Comparison of ENCODE assay signal across 25 cellular contexts in genomic region chr3:14797731-14798130, GRCh38. TPM values are rescaled to one million over a fixed set of nuclear protein-coding genes. Genes with fewer than 3 reads are reported as not detected.
A peak's percentile ranks its signal among the peaks of the same experiment; 100 is the strongest.
DNase-seq lines count a peak whose midpoint lies in the region; ATAC-seq and TF ChIP-seq lines count a peak whose summit lies in the region.
"Had no signal": no experiment of that assay in that cellular context is flagged by ENCODE, and none has a peak within 500 bp of the region (broad histone marks: within the 10 kb centered on the region; RNA-seq: fewer than 3 reads in every experiment).

No MANE protein-coding gene starts in this region.

- no peak overlapping the region for H2AFZ ChIP-seq in H9 (ENCODE audit: low read length)
- no peak overlapping the region for H2AFZ ChIP-seq in mesenchymal stem cell (ENCODE audit: low read depth, low read length)
- H2AFZ ChIP-seq: GM23338 had no signal

- H3K9me3 ChIP-seq in H9 (ENCODE audit: control insufficient read depth, low read depth, low read length): no peaks in the 10 kb centered on the region
- no peaks in the 10 kb centered on the region for H3K9me3 ChIP-seq in RWPE2 (ENCODE audit: severe bottlenecking)
- H3K9me3 ChIP-seq in sigmoid colon: no peaks in the 10 kb centered on the region
- H3K9me3 ChIP-seq in mesenchymal stem cell (ENCODE audit: control insufficient read depth, low read length): no peaks in the 10 kb centered on the region
- H3K9me3 ChIP-seq: A549; BLaER1 treated with 17β-estradiol and CSF1 and Interleukin-3, amounts not matched to agents 10 nM and 100 nM; HAP-1 had no signal

- H3K23ac ChIP-seq in H9 (ENCODE audit: insufficient read length, low read depth, low read length) (no peak overlapping the region), mesenchymal stem cell (ENCODE audit: low read length in 2 of 2) (no peak overlapping the region)

- H3K4me2 ChIP-seq in H9 (ENCODE audit: insufficient read depth, insufficient read length, low read length): no peak overlapping the region
- H3K4me2 ChIP-seq in mesenchymal stem cell (ENCODE audit: low read length, poor library complexity, severe bottlenecking): no peak overlapping the region
- H3K4me2 ChIP-seq: A549; BLaER1 treated with 17β-estradiol and CSF1 and Interleukin-3, amounts not matched to agents 10 nM and 100 nM; GM23338 had no signal

- H3K36me3 ChIP-seq in RWPE2 (ENCODE audit: low read depth) (no peaks in the 10 kb centered on the region), sigmoid colon (no peaks in the 10 kb centered on the region), mesenchymal stem cell (ENCODE audit: control insufficient read depth in 1 of 2, insufficient read depth in 2 of 2, low read depth in 1 of 2, low read length in 2 of 2) (no peaks in the 10 kb centered on the region)
- H3K36me3 ChIP-seq: BLaER1 treated with 17β-estradiol and CSF1 and Interleukin-3, amounts not matched to agents 10 nM and 100 nM; HAP-1 had no signal

- no CpG with 5 or more reads among the region's 4 CpGs for WGBS in H9 (ENCODE audit: extremely low coverage, insufficient read length, low lambda C conversion rate)
- 81 to 87% methylated on average over 4 of the region's 4 CpGs for WGBS in sigmoid colon, 2 donors
- WGBS in mesenchymal stem cell: 78% methylated on average over 4 of the region's 4 CpGs

- DNase-seq in H9 (no peak), RWPE2 (ENCODE audit: low spot score) (peak; percentile 28), islet precursor cell (peak; percentile 38), sigmoid colon (peak; percentile 49), mesenchymal stem cell (no peak), osteocyte (ENCODE audit: extremely low spot score, unreplicated experiment) (no peak)
- DNase-seq: AML-193; CD4-positive, alpha-beta T cell; COR-L47; NCI-H1048; NCI-H1417 treated with DMSO at 0.1 percent for 48 hours; NCI-H1694 treated with DMSO at 0.1 percent for 48 hours; NCI-H2081; NCI-H226; NCI-H510A; NCI-H69; SHP77 treated with DMSO at 0.1 percent for 48 hours had no signal

- ATAC-seq in RWPE2 (ENCODE audit: low read depth) (no peak), HG02678 (IDR thresholded peaks at IDR 0.05; ENCODE audit: unreplicated experiment) (no peak)
- ATAC-seq: GM23338, Panc1 had no signal

- H4K5ac ChIP-seq in H9 (ENCODE audit: insufficient read length, low read depth, low read length): no peak overlapping the region

- no peak for TF ChIP-seq EP300 in sigmoid colon (IDR thresholded peaks at IDR 0.05)

- H3K14ac ChIP-seq in H9 (ENCODE audit: insufficient read depth, low read length) (0 out of 2 replicates have a peak overlapping the region, but pooled peaks have one; percentile 8), mesenchymal stem cell (ENCODE audit: low read length in 2 of 2) (no peak overlapping the region)

- no peak overlapping the region for H2BK20ac ChIP-seq in H9 (ENCODE audit: low read depth, low read length, poor library complexity, severe bottlenecking)

- H3K79me2 ChIP-seq in H9 (ENCODE audit: insufficient read depth, low read length): no peaks in the 10 kb centered on the region

- H3K27ac Mint-ChIP-seq in H9: no peak overlapping the region
- no peak overlapping the region for H3K27ac Mint-ChIP-seq in osteocyte (ENCODE audit: unreplicated experiment)
- H3K27ac Mint-ChIP-seq: CD4-positive, alpha-beta T cell; GM23338 had no signal

- H3K9me3 Mint-ChIP-seq in H9: no peaks in the 10 kb centered on the region
- H3K9me3 Mint-ChIP-seq in osteocyte (ENCODE audit: unreplicated experiment): no peaks in the 10 kb centered on the region
- H3K9me3 Mint-ChIP-seq: CD4-positive, alpha-beta T cell; GM23338 had no signal

- no peaks in the 10 kb centered on the region for H3K23me2 ChIP-seq in H9 (ENCODE audit: insufficient read length, low read depth, low read length, poor library complexity, severe bottlenecking)

- H2BK15ac ChIP-seq in H9 (ENCODE audit: low read depth, low read length): no peak overlapping the region
- no peak overlapping the region for H2BK15ac ChIP-seq in mesenchymal stem cell (ENCODE audit: low read depth, poor library complexity, severe bottlenecking)

- H3K27me3 Mint-ChIP-seq in H9 (ENCODE audit: low read depth): peaks cover 7% of the 10 kb centered on the region
- H3K27me3 Mint-ChIP-seq in osteocyte (ENCODE audit: unreplicated experiment): peaks cover 28% of the 10 kb centered on the region

- peaks cover 0 to 33% of the 10 kb centered on the region in 2 experiments; a peak in 2 of 4 replicates for H3K4me1 Mint-ChIP-seq in H9
- peaks cover 4% of the 10 kb centered on the region for H3K4me1 Mint-ChIP-seq in osteocyte (ENCODE audit: unreplicated experiment)

- H3K18ac ChIP-seq in H9 (ENCODE audit: insufficient read length, low read depth, low read length) (no peak overlapping the region), mesenchymal stem cell (ENCODE audit: low read depth in 1 of 2, low read length in 2 of 2) (no peak overlapping the region)

- H3K4me1 ChIP-seq in H9 (ENCODE audit: insufficient read depth, low read length) (no peaks in the 10 kb centered on the region), RWPE2 (ENCODE audit: insufficient read depth, poor library complexity, severe bottlenecking) (no peaks in the 10 kb centered on the region), sigmoid colon (peaks cover 0 to 4% (median under 1%) of the 10 kb centered on the region in 4 donors), mesenchymal stem cell (ENCODE audit: control insufficient read depth, insufficient read depth, low read depth, low read length) (no peaks in the 10 kb centered on the region)
- H3K4me1 ChIP-seq: HAP-1 had no signal

- H3K9ac ChIP-seq in H9 (ENCODE audit: extremely low read depth, insufficient read length, low read length): no peak overlapping the region
- H3K9ac ChIP-seq in mesenchymal stem cell (ENCODE audit: low read length): no peak overlapping the region
- H3K9ac ChIP-seq: BLaER1 treated with 17β-estradiol and CSF1 and Interleukin-3, amounts not matched to agents 10 nM and 100 nM had no signal

- no peak overlapping the region for H2AK5ac ChIP-seq in H9 (ENCODE audit: insufficient read length, low read length)
- no peak overlapping the region for H2AK5ac ChIP-seq in mesenchymal stem cell (ENCODE audit: low read length, severe bottlenecking)

- TF ChIP-seq CTCF in H9 (conservative IDR thresholded peaks at IDR 0.05) (no peak), RWPE2 (IDR thresholded peaks at IDR 0.05; ENCODE audit: poor library complexity, severe bottlenecking) (no peak), sigmoid colon (IDR thresholded peaks at IDR 0.05) (no peak), osteocyte (IDR thresholded peaks at IDR 0.05) (no peak)

- H4K91ac ChIP-seq in H9 (ENCODE audit: insufficient read length, low read depth, low read length) (no peak overlapping the region), mesenchymal stem cell (ENCODE audit: low read length) (no peak overlapping the region)

- H3K4me3 ChIP-seq in RWPE2 (ENCODE audit: severe bottlenecking) (no peak overlapping the region), sigmoid colon (no peak overlapping the region), mesenchymal stem cell (ENCODE audit: insufficient read depth in 1 of 2, low read depth in 1 of 2, low read length in 2 of 2) (no peak overlapping the region)
- H3K4me3 ChIP-seq: A549; BLaER1 treated with 17β-estradiol and CSF1 and Interleukin-3, amounts not matched to agents 10 nM and 100 nM; GM23338; HAP-1 had no signal

- H2BK120ac ChIP-seq in H9 (ENCODE audit: low read depth, low read length, poor library complexity, severe bottlenecking) (no peak overlapping the region), mesenchymal stem cell (ENCODE audit: low read depth, low read length) (no peak overlapping the region)

- H3K27ac ChIP-seq in H9 (ENCODE audit: insufficient read length, low read depth, low read length) (no peak overlapping the region), RWPE2 (ENCODE audit: poor library complexity, severe bottlenecking) (no peak overlapping the region), sigmoid colon (no peak overlapping the region), mesenchymal stem cell (ENCODE audit: low read length, poor library complexity, severe bottlenecking) (no peak overlapping the region)
- H3K27ac ChIP-seq: A549; BLaER1 treated with 17β-estradiol and CSF1 and Interleukin-3, amounts not matched to agents 10 nM and 100 nM; HL-60; RWPE1 had no signal

- H2BK5ac ChIP-seq in H9 (ENCODE audit: insufficient read length, low read length) (no peak overlapping the region), mesenchymal stem cell (ENCODE audit: low read depth, low read length, poor library complexity, severe bottlenecking) (no peak overlapping the region)

- H3K4ac ChIP-seq in H9 (ENCODE audit: low read depth, low read length) (no peak overlapping the region), mesenchymal stem cell (ENCODE audit: low read depth in 1 of 2, low read length in 2 of 2) (no peak overlapping the region)

- no peaks in the 10 kb centered on the region for H4K20me1 ChIP-seq in H9 (ENCODE audit: control insufficient read depth, insufficient read depth, insufficient read length)
- H4K20me1 ChIP-seq: BLaER1 treated with 17β-estradiol and CSF1 and Interleukin-3, amounts not matched to agents 10 nM and 100 nM had no signal

- intact Hi-C loops in sigmoid colon (cut with DNase I): no loop called here

- H2BK12ac ChIP-seq in H9 (ENCODE audit: insufficient read length, low read depth, low read length) (no peak overlapping the region), mesenchymal stem cell (ENCODE audit: low read length in 2 of 2) (no peak overlapping the region)

- H3K79me1 ChIP-seq in H9 (ENCODE audit: insufficient read depth, low read depth, low read length, poor library complexity, severe bottlenecking) (no peaks in the 10 kb centered on the region), mesenchymal stem cell (replicated peaks; ENCODE audit: low read length, poor library complexity, severe bottlenecking) (no peaks in the 10 kb centered on the region)

- H3K4me3 Mint-ChIP-seq in H9 (no peak overlapping the region), osteocyte (ENCODE audit: unreplicated experiment) (no peak overlapping the region)
- H3K4me3 Mint-ChIP-seq: CD4-positive, alpha-beta T cell; GM23338 had no signal

- H3K27me3 ChIP-seq in H9 (ENCODE audit: insufficient read depth, low read length): no peaks in the 10 kb centered on the region
- peaks cover 5% of the 10 kb centered on the region for H3K27me3 ChIP-seq in RWPE2 (ENCODE audit: insufficient read depth, poor library complexity, severe bottlenecking)
- H3K27me3 ChIP-seq in sigmoid colon: no peaks in the 10 kb centered on the region
- peaks cover 51 to 55% of the 10 kb centered on the region in 2 experiments for H3K27me3 ChIP-seq in mesenchymal stem cell (ENCODE audit: control insufficient read depth in 1 of 2, insufficient read depth in 1 of 2, low read length in 2 of 2)
- H3K27me3 ChIP-seq: BLaER1 treated with 17β-estradiol and CSF1 and Interleukin-3, amounts not matched to agents 10 nM and 100 nM had no signal

- H4K8ac ChIP-seq in H9 (replicated peaks; ENCODE audit: insufficient read length, low read depth, low read length): no peak overlapping the region
- H4K8ac ChIP-seq in mesenchymal stem cell (ENCODE audit: low read length): no peak overlapping the region

- no peak overlapping the region for H3K56ac ChIP-seq in H9 (ENCODE audit: insufficient read length, low read depth, low read length)

- no peak overlapping the region for H3T11ph ChIP-seq in H9 (ENCODE audit: low read length)

- no peaks in the 10 kb centered on the region for H3K36me3 Mint-ChIP-seq in H9 (ENCODE audit: insufficient read depth in 1 of 3, low read depth in 3 of 3)
- H3K36me3 Mint-ChIP-seq in osteocyte (ENCODE audit: unreplicated experiment): no peaks in the 10 kb centered on the region

- no peak for TF ChIP-seq POLR2A in sigmoid colon (IDR thresholded peaks at IDR 0.05)

RNA-seq across cellular contexts. Expression of gene FGD5, which starts 21.0 kb away (rescaled TPM):
- total RNA-seq in H9 (2021) (7.8 and 8.6 TPM in 2 replicates), sigmoid colon (10 to 100 TPM in 1 of 4 donors, 1 to 10 TPM in 3; 6.4 to 18.6 (median 7.6) TPM), osteocyte (not detected in 2 replicates)
- polyA plus RNA-seq in sigmoid colon: 1 to 10 TPM; 2.1 to 5.5 (median 3.6) TPM
- polyA plus RNA-seq in mesenchymal stem cell (2013, experiment 1 of 2): 0.17 TPM
- 0.16 TPM for polyA plus RNA-seq in mesenchymal stem cell (2013, experiment 2 of 2)
- total RNA-seq: CD4-positive, alpha-beta T cell had no signal

Comparison
In these comparisons a context has a peak if more than half of its experiments do, and no peak if none do; other contexts are left out.
1. DNase-seq: peak in RWPE2 (single experiment), islet precursor cell (single experiment) and sigmoid colon (single experiment); none in H9 (single experiment), mesenchymal stem cell (single experiment) and osteocyte (single experiment).